1 cellular context compared by ENCODE assay signal in genomic region chr2:118013221-118013723, GRCh38.
TF ChIP-seq lines count a peak whose summit lies in the region.

No MANE protein-coding gene starts in this region.

TF ChIP-seq in endothelial cell of umbilical vein, 7 proteins besides CTCF, POLR2A, EP300 and RAD21:
- TF ChIP-seq GATA2 (IDR thresholded peaks at IDR 0.05; ENCODE audit: insufficient read depth, insufficient read length, low read depth, low read length) (no peak), MYC (IDR thresholded peaks at IDR 0.05; ENCODE audit: low read depth, low read length) (no peak), POLR2AphosphoS5 (IDR thresholded peaks at IDR 0.05; ENCODE audit: insufficient read depth, low read depth, low read length) (no peak), FOS (IDR thresholded peaks at IDR 0.05; ENCODE audit: borderline replicate concordance, insufficient read depth, low read length) (no peak), EZH2 (IDR thresholded peaks at IDR 0.05; ENCODE audit: borderline replicate concordance, low read depth, low read length, severe bottlenecking) (no peak), JUN (IDR thresholded peaks at IDR 0.05; ENCODE audit: borderline replicate concordance, insufficient read depth, insufficient read length, low read depth) (no peak), MAX (IDR thresholded peaks at IDR 0.05; ENCODE audit: insufficient read depth, insufficient read length) (no peak)
